8 cellular contexts compared by ENCODE assay signal in the genomic region with DNA sequence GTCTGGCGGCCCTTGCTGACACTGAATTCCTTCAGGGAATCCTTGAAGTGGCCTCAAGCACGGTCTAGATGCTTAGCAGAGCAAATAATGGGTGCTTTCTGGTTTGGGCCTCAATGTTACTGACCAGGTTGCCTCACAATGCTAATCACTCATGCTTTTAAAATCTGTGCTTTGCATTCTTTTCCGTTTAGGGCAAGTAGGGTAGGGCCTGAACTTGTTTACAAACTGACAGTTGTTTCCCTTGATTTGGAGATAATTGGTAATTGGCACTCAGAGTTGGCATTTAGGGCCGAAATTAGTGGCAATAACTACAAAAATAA. TPM values are rescaled to one million over a fixed set of nuclear protein-coding genes. Genes with fewer than 3 reads are reported as not detected.
DNase-seq lines count a peak whose midpoint lies in the region; ATAC-seq and TF ChIP-seq lines count a peak whose summit lies in the region.

No MANE protein-coding gene starts in this region.

- POLR2A ChIA-PET in activated CD4-positive, alpha-beta memory T cell treated with anti-CD3 and anti-CD28 coated beads, Interleukin-2, amount 10 ng/mL, durations not matched to agents 7 days and 5 days (lab: Charles Lee), result no interaction called here

- CTCF ChIA-PET in activated CD4-positive, alpha-beta memory T cell treated with anti-CD3 and anti-CD28 coated beads, Interleukin-2, amount 10 ng/mL, durations not matched to agents 7 days and 5 days (lab: Charles Lee), result interaction anchor here (1.2 kb wide), 1 partner anchor 30 kb away, joined by 3 read pairs; no protein-coding TSS in a partner anchor

- no peaks in the 10 kb centered on the region; the same call in 1 of the 2 replicates for H4K20me1 ChIP-seq in GM23338 (replicated peaks; ENCODE audit: insufficient read depth)

- no peak for TF ChIP-seq CTCF in GM23338 (conservative IDR thresholded peaks at IDR 0.05; ENCODE audit: low read depth in 2 of 2)
- TF ChIP-seq CTCF in glutamatergic neuron (IDR thresholded peaks at IDR 0.05; ENCODE audit: partially characterized antibody, unreplicated experiment), result no peak

- H3K4me3 Mint-ChIP-seq in GM23338 (peak overlapping the region; percentile 84), glutamatergic neuron (ENCODE audit: unreplicated experiment) (peak overlapping the region; percentile 18)
- H3K4me3 Mint-ChIP-seq in activated CD4-positive, alpha-beta memory T cell treated with anti-CD3 and anti-CD28 coated beads, Interleukin-2, amount 10 ng/mL, durations not matched to agents 7 days and 5 days, result peak overlapping the region; percentile 83

- H3K4me1 ChIP-seq in GM23338 (ENCODE audit: insufficient read depth), result peaks cover 15% of the 10 kb centered on the region; the same call in 1 of the 2 replicates

- peaks cover 15% of the 10 kb centered on the region for H3K4me1 Mint-ChIP-seq in GM23338
- H3K4me1 Mint-ChIP-seq in activated CD4-positive, alpha-beta memory T cell treated with anti-CD3 and anti-CD28 coated beads, Interleukin-2, amount 10 ng/mL, durations not matched to agents 7 days and 5 days, result peaks cover 11% of the 10 kb centered on the region
- no peaks in the 10 kb centered on the region for H3K4me1 Mint-ChIP-seq in glutamatergic neuron (ENCODE audit: low read depth, unreplicated experiment)

- peaks cover 41% of the 10 kb centered on the region for H3K79me2 ChIP-seq in GM23338 (replicated peaks; ENCODE audit: insufficient read depth)

- H3K4me2 ChIP-seq in GM23338, result peak overlapping the region; percentile 94

- DNase-seq in GM23338 (ENCODE audit: low spot score) (peak; percentile 37), glutamatergic neuron (no peak), skeletal muscle cell (ENCODE audit: low read depth) (no peak), NCI-H2081 treated with DMSO at 0.1 percent for 48 hours (lab: John Stamatoyannopoulos, UW) (no peak), superior temporal gyrus (ENCODE audit: extremely low spot score) (no peak), DMS53 (lab: John Stamatoyannopoulos, UW) (no peak), ACHN (no peak)
- no peak for DNase-seq in activated CD4-positive, alpha-beta memory T cell treated with anti-CD3 and anti-CD28 coated beads, Interleukin-2, amount 10 ng/mL, durations not matched to agents 7 days and 5 days

- H3K9me3 Mint-ChIP-seq in GM23338 (no peaks in the 10 kb centered on the region; the same call in 2 of the 3 replicates), glutamatergic neuron (ENCODE audit: unreplicated experiment) (peaks cover 4% of the 10 kb centered on the region)
- no peaks in the 10 kb centered on the region for H3K9me3 Mint-ChIP-seq in activated CD4-positive, alpha-beta memory T cell treated with anti-CD3 and anti-CD28 coated beads, Interleukin-2, amount 10 ng/mL, durations not matched to agents 7 days and 5 days

- H3K36me3 ChIP-seq in GM23338 (ENCODE audit: insufficient read depth), result no peaks in the 10 kb centered on the region

- H3K27ac Mint-ChIP-seq in GM23338 (no peak overlapping the region), glutamatergic neuron (ENCODE audit: unreplicated experiment) (no peak overlapping the region)
- peak overlapping the region; percentile 16 for H3K27ac Mint-ChIP-seq in activated CD4-positive, alpha-beta memory T cell treated with anti-CD3 and anti-CD28 coated beads, Interleukin-2, amount 10 ng/mL, durations not matched to agents 7 days and 5 days

- H3K27me3 ChIP-seq in GM23338 (ENCODE audit: insufficient read depth), result no peaks in the 10 kb centered on the region

- H2AFZ ChIP-seq in GM23338, result no peak overlapping the region

- H3K27me3 Mint-ChIP-seq in GM23338 (ENCODE audit: insufficient read depth, low read depth, poor library complexity) (peaks cover 3% of the 10 kb centered on the region), glutamatergic neuron (ENCODE audit: unreplicated experiment) (peaks cover 2% of the 10 kb centered on the region)
- peaks cover 7% of the 10 kb centered on the region for H3K27me3 Mint-ChIP-seq in activated CD4-positive, alpha-beta memory T cell treated with anti-CD3 and anti-CD28 coated beads, Interleukin-2, amount 10 ng/mL, durations not matched to agents 7 days and 5 days

- in situ Hi-C loops in ACHN (cut with HindIII; ENCODE audit: low pct_ligation_motif_present, low pct_unique_long_range_greater_than_20kb, low sequenced_read_pairs), result no loop called here

- H3K36me3 Mint-ChIP-seq in GM23338 (ENCODE audit: low read depth) (peaks cover 2% of the 10 kb centered on the region; the same call in 1 of the 3 replicates), glutamatergic neuron (ENCODE audit: unreplicated experiment) (no peaks in the 10 kb centered on the region)
- peaks cover 8% of the 10 kb centered on the region for H3K36me3 Mint-ChIP-seq in activated CD4-positive, alpha-beta memory T cell treated with anti-CD3 and anti-CD28 coated beads, Interleukin-2, amount 10 ng/mL, durations not matched to agents 7 days and 5 days (ENCODE audit: low read depth)

- H3F3A ChIP-seq in GM23338 (replicated peaks; ENCODE audit: low read depth), result peaks cover 6% of the 10 kb centered on the region; the same call in 1 of the 2 replicates

- H3K9me2 ChIP-seq in GM23338 (ENCODE audit: insufficient read depth), result no peaks in the 10 kb centered on the region

- no peak for ATAC-seq in GM23338

- no peak overlapping the region for H3K27ac ChIP-seq in GM23338 (ENCODE audit: low read depth)

- H3K4me3 ChIP-seq in GM23338 (peak overlapping the region; percentile 91), skeletal muscle cell (ENCODE audit: low read depth, low read length) (peak overlapping the region; percentile 97)

TF ChIP-seq in GM23338, 12 proteins besides CTCF, POLR2A, EP300 and RAD21:
- TF ChIP-seq EZH2 (IDR thresholded peaks at IDR 0.05; ENCODE audit: low read depth, unreplicated experiment) (no peak), CREB1 (CRISPR knock-in tag; IDR thresholded peaks at IDR 0.05; ENCODE audit: low read depth) (no peak), ZNF331 (CRISPR knock-in tag; IDR thresholded peaks at IDR 0.05; ENCODE audit: low read depth) (no peak), STAT1 (IDR thresholded peaks at IDR 0.05; ENCODE audit: unreplicated experiment) (no peak), JUNB (IDR thresholded peaks at IDR 0.05; ENCODE audit: unreplicated experiment) (no peak), ZNF114 (CRISPR knock-in tag; IDR thresholded peaks at IDR 0.05) (no peak), EZH2phosphoT487 (IDR thresholded peaks at IDR 0.05; ENCODE audit: unreplicated experiment) (no peak), NANOG (IDR thresholded peaks at IDR 0.05; ENCODE audit: borderline replicate concordance) (no peak)
- TF ChIP-seq, protein P1, sequence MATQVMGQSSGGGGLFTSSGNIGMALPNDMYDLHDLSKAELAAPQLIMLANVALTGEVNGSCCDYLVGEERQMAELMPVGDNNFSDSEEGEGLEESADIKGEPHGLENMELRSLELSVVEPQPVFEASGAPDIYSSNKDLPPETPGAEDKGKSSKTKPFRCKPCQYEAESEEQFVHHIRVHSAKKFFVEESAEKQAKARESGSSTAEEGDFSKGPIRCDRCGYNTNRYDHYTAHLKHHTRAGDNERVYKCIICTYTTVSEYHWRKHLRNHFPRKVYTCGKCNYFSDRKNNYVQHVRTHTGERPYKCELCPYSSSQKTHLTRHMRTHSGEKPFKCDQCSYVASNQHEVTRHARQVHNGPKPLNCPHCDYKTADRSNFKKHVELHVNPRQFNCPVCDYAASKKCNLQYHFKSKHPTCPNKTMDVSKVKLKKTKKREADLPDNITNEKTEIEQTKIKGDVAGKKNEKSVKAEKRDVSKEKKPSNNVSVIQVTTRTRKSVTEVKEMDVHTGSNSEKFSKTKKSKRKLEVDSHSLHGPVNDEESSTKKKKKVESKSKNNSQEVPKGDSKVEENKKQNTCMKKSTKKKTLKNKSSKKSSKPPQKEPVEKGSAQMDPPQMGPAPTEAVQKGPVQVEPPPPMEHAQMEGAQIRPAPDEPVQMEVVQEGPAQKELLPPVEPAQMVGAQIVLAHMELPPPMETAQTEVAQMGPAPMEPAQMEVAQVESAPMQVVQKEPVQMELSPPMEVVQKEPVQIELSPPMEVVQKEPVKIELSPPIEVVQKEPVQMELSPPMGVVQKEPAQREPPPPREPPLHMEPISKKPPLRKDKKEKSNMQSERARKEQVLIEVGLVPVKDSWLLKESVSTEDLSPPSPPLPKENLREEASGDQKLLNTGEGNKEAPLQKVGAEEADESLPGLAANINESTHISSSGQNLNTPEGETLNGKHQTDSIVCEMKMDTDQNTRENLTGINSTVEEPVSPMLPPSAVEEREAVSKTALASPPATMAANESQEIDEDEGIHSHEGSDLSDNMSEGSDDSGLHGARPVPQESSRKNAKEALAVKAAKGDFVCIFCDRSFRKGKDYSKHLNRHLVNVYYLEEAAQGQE (IDR thresholded peaks at IDR 0.05; ENCODE audit: unreplicated experiment), result no peak

RNA-seq across cellular contexts. Expression of gene VPS13D, which starts 1.4 kb away (rescaled TPM):
- 34.7 and 34.9 TPM in 2 replicates for total RNA-seq in GM23338 (2014; rRNA removed; shearing (Covaris generic))
- polyA plus RNA-seq in GM23338 (2016; fragmentation: Nextera tagmentation; extraction: Ambion mirVana), result 7.5 and 10.7 TPM in 2 replicates
- 10 to 100 TPM; 28.1 to 31.4 TPM for total RNA-seq in activated CD4-positive, alpha-beta memory T cell treated with anti-CD3 and anti-CD28 coated beads, Interleukin-2, amount 10 ng/mL, durations not matched to agents 7 days and 5 days
- 32.8 TPM for total RNA-seq in glutamatergic neuron (ENCODE audit: unreplicated experiment)

Comparison
In these comparisons a context has a peak if more than half of its experiments do, and no peak if none do; other contexts are left out.
1. H3K4me3 Mint-ChIP-seq: peak in every context shown above with its lines; median percentile 84 in GM23338; 83 in activated CD4-positive, alpha-beta memory T cell treated with anti-CD3 and anti-CD28 coated beads, Interleukin-2, amount 10 ng/mL, durations not matched to agents 7 days and 5 days; 18 in glutamatergic neuron.